11 cellular contexts compared by ENCODE assay signal in the genomic region with DNA sequence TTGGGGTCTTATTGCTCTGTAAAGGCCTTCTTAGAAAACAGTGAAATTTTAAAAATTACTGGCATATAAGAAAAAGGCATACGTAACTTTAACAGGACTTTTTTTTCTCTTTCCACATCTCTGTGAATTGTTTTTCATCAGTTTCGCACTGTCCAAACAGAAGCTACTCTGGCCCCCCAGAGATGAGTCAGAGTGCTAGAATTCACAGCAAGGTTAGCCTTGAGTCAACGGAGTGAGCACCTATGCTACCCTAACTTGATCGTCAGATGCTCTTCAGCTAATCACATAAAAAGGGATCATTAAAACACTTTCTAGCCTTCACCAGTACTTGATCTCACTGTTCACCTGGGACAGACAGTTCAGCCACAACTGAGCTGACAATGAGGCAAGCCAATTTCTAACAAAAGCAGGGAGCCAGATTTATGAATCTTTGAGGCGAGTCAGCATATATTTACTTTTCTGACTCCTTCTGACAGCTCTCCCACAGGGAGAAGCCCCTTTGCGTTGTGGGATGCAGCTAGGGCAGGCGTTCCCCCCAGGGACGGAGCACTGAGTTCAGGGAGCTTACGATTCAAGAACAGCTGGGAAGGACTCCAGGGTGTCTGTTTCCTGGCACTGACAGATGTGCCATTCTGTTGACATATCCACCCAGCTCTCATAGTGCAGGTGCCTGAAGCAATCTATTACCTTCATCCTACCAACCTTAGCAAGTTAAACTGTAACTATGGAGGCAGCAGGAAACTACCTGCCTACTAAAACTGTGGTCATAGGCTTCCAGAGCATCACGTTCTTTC. TPM values are rescaled to one million over a fixed set of nuclear protein-coding genes. Genes with fewer than 3 reads are reported as not detected.
DNase-seq lines count a peak whose midpoint lies in the region; ATAC-seq and TF ChIP-seq lines count a peak whose summit lies in the region.
"Had no signal": no experiment of that assay in that cellular context is flagged by ENCODE, and none has a peak within 500 bp of the region (broad histone marks: within the 10 kb centered on the region; RNA-seq: fewer than 3 reads in every experiment).

No MANE protein-coding gene starts in this region.

- peak overlapping the region in 4 of 5 donors; percentile 16 to 35 (median 20) for H3K27ac ChIP-seq in stomach
- H3K27ac ChIP-seq: cardiac muscle cell, SK-N-MC had no signal

- DNase-seq in NCI-H1092 (lab: John Stamatoyannopoulos, UW), result peak; percentile 45
- peak; percentile 46 for DNase-seq in NCI-H82 treated with DMSO at 0.1 percent for 48 hours (lab: John Stamatoyannopoulos, UW; ENCODE audit: unreplicated experiment)
- DNase-seq in Right ventricle myocardium superior, result no peak
- DNase-seq in stomach, result no peak
- DNase-seq in SIG-M5 (lab: John Stamatoyannopoulos, UW), result no peak
- no peak for DNase-seq in effector CD4-positive, alpha-beta T cell
- no peak for DNase-seq in omental fat pad (ENCODE audit: low spot score)
- DNase-seq: MG63; stimulated activated CD4-positive, alpha-beta T cell treated with anti-CD3 and anti-CD28 coated beads, Interleukin-15, amount 100 ng/mL, for 24 hours had no signal

- ATAC-seq in Right ventricle myocardium superior (ENCODE audit: poor library complexity), result peak; percentile 31
- ATAC-seq in omental fat pad (ENCODE audit: low FRiP score), result no peak

- H3K9me3 ChIP-seq in stomach, result no peaks in the 10 kb centered on the region
- H3K9me3 ChIP-seq: MG63 had no signal

- H3K36me3 ChIP-seq in stomach, result peaks cover 16 to 38% (median 27%) of the 10 kb centered on the region in 4 donors
- H3K36me3 ChIP-seq: MG63 had no signal

- peaks cover 19 to 63% (median 51%) of the 10 kb centered on the region in 4 donors for H3K4me1 ChIP-seq in stomach

- no peaks in the 10 kb centered on the region for H3K27me3 ChIP-seq in stomach
- H3K27me3 ChIP-seq: cardiac muscle cell, MG63 had no signal

- intact Hi-C loops in Right ventricle myocardium superior (cut with DNase I) (no loop called here), stomach (cut with DNase I; ENCODE audit: low total_unique reads) (no loop called here)

- TF ChIP-seq POLR2A in stomach (IDR thresholded peaks at IDR 0.05), result no peak

- WGBS in stomach, 5 donors, result 49 to 69% (median 57%) methylated on average over 10 of the region's 10 CpGs

- TF ChIP-seq EP300 in stomach (IDR thresholded peaks at IDR 0.05), result no peak

- no peak overlapping the region for H3K4me3 ChIP-seq in stomach
- H3K4me3 ChIP-seq: cardiac muscle cell, MG63, SK-N-MC had no signal

- TF ChIP-seq CTCF in stomach (IDR thresholded peaks at IDR 0.05) (no peak), omental fat pad (IDR thresholded peaks at IDR 0.05) (no peak)

RNA-seq across cellular contexts. Expression of gene SPDEF, which starts 46.4 kb away (rescaled TPM):
- total RNA-seq in Right ventricle myocardium superior (not detected), stomach (100 to 1,000 TPM in 1 of 5 donors, 10 to 100 TPM in 1, 1 to 10 TPM in 3; 2.2 to 129 (median 9.9) TPM), omental fat pad (under 1 TPM in 1 of 4 donors, not detected in 3; 0.19 TPM)
- 10 to 100 TPM; 34.8 to 59.3 (median 36.7) TPM for polyA plus RNA-seq in stomach
- polyA plus RNA-seq: cardiac muscle cell had no signal

Comparison
In these comparisons a context has a peak if more than half of its experiments do, and no peak if none do; other contexts are left out.
1. DNase-seq: peak in NCI-H1092 (single experiment) and NCI-H82 treated with DMSO at 0.1 percent for 48 hours (single experiment); none in Right ventricle myocardium superior (single experiment), stomach (single experiment), SIG-M5 (single experiment), effector CD4-positive, alpha-beta T cell (single experiment) and omental fat pad (single experiment).